In genomic region chr2:152648336-152648735, GRCh38 we compare ENCODE assay signal across 10 cellular contexts.
A peak's percentile ranks its signal among the peaks of the same experiment; 100 is the strongest.
DNase-seq lines count a peak whose midpoint lies in the region; ATAC-seq, FAIRE-seq and TF ChIP-seq lines count a peak whose summit lies in the region.
"Had no signal": no experiment of that assay in that cellular context is flagged by ENCODE, and none has a peak within 500 bp of the region (broad histone marks: within the 10 kb centered on the region; RNA-seq: fewer than 3 reads in every experiment).

No MANE protein-coding gene starts in this region.

- H3K36me3 ChIP-seq in bronchial epithelial cell (ENCODE audit: control insufficient read depth, insufficient read depth, low read length) = no peaks in the 10 kb centered on the region

- no peaks in the 10 kb centered on the region for H3K27me3 ChIP-seq in bronchial epithelial cell (ENCODE audit: control insufficient read depth, insufficient read depth, low read length)

- ATAC-seq in HG03159 (IDR thresholded peaks at IDR 0.05; ENCODE audit: unreplicated experiment) = peak; percentile 52
- peak; percentile 27 for ATAC-seq in memory B cell (ENCODE audit: low read depth)
- no peak for ATAC-seq in GM19328 (IDR thresholded peaks at IDR 0.05; ENCODE audit: unreplicated experiment)
- ATAC-seq in HG02678 (IDR thresholded peaks at IDR 0.05; ENCODE audit: unreplicated experiment) = no peak

- peak overlapping the region; percentile 11 for H3K27ac Mint-ChIP-seq in memory B cell

- no peaks in the 10 kb centered on the region for H3K4me1 Mint-ChIP-seq in memory B cell

- no peaks in the 10 kb centered on the region for H3K27me3 Mint-ChIP-seq in memory B cell

- FAIRE-seq in bronchial epithelial cell (lab: Jason Lieb, UNC) = no peak
- FAIRE-seq: colon had no signal

- H3K4me3 Mint-ChIP-seq in memory B cell = no peak overlapping the region

- H3K4me3 ChIP-seq in bronchial epithelial cell (ENCODE audit: low read depth, low read length) = no peak overlapping the region

- no peak for TF ChIP-seq CTCF in bronchial epithelial cell (IDR thresholded peaks at IDR 0.05; ENCODE audit: insufficient read depth, low read length, severe bottlenecking)

- DNase-seq in Ammon's horn (ENCODE audit: low spot score) (peak; percentile 20), bronchial epithelial cell (ENCODE audit: low read depth) (peak; percentile 20), memory B cell (ENCODE audit: low spot score in 2 of 2) (no peak), NCI-H2171 (lab: John Stamatoyannopoulos, UW) (no peak)
- DNase-seq in activated T-cell treated with anti-CD3 and anti-CD28 coated beads, Interleukin-2, amount 50 U/mL, for 1 hour = no peak
- DNase-seq: KBM-7 had no signal

- no peaks in the 10 kb centered on the region for H3K9me3 Mint-ChIP-seq in memory B cell

- H3K36me3 Mint-ChIP-seq in memory B cell = no peaks in the 10 kb centered on the region

Comparison
In these comparisons a context has a peak if more than half of its experiments do, and no peak if none do; other contexts are left out.
1. DNase-seq: peak in Ammon's horn (single experiment) and bronchial epithelial cell (single experiment); none in memory B cell (0 of 2), NCI-H2171 (single experiment) and activated T-cell treated with anti-CD3 and anti-CD28 coated beads, Interleukin-2, amount 50 U/mL, for 1 hour (single experiment).
2. ATAC-seq: peak in HG03159 (single experiment) and memory B cell (single experiment); none in GM19328 (single experiment) and HG02678 (single experiment).